18 cellular contexts compared by ENCODE assay signal in the genomic region with DNA sequence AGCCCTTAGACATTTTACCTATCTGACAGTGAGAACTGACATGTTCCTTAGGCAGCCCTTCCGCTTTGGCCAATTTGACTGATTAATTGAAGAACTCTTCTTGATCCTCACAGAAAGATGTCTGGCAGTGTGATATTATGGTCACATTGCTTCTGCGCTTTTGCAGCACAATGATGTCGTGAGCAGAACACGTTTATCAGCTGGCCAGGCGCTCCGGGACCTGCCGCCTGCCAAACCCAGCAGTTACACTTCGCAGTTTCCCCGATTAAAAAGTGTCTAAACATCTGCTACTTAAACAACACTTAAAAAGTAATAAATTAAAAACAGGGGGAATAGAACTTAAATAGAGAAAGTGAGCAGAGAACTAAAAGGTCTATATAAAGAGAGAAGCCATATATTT.
DNase-seq lines count a peak whose midpoint lies in the region; ATAC-seq and TF ChIP-seq lines count a peak whose summit lies in the region.
"Had no signal": no experiment of that assay in that cellular context is flagged by ENCODE, and none has a peak within 500 bp of the region (broad histone marks: within the 10 kb centered on the region; RNA-seq: fewer than 3 reads in every experiment).

No MANE protein-coding gene starts in this region.

- H3K36me3 ChIP-seq in right atrium auricular region (no peaks in the 10 kb centered on the region), upper lobe of left lung (no peaks in the 10 kb centered on the region)

- intact Hi-C loops in Right ventricle myocardium superior (cut with DNase I): no loop called here
- intact Hi-C loops in right cardiac atrium (cut with DNase I): no loop called here

- TF ChIP-seq POLR2A in upper lobe of left lung (IDR thresholded peaks at IDR 0.05): no peak

- H3K4me1 ChIP-seq in right atrium auricular region (peaks cover 0 to 7% of the 10 kb centered on the region in 2 donors), right cardiac atrium (ENCODE audit: control insufficient read depth, insufficient read depth, low read length) (no peaks in the 10 kb centered on the region), upper lobe of left lung (no peaks in the 10 kb centered on the region)
- H3K4me1 ChIP-seq: A549, Caco-2 had no signal

- TF ChIP-seq CTCF in right atrium auricular region (IDR thresholded peaks at IDR 0.05) (no peak), upper lobe of left lung (IDR thresholded peaks at IDR 0.05) (no peak)

- H3K9me3 ChIP-seq in right atrium auricular region (no peaks in the 10 kb centered on the region), right cardiac atrium (ENCODE audit: control insufficient read depth, low read length) (no peaks in the 10 kb centered on the region), upper lobe of left lung (no peaks in the 10 kb centered on the region)
- H3K9me3 ChIP-seq: A549, Caco-2 had no signal

- H3K27me3 ChIP-seq in right atrium auricular region (no peaks in the 10 kb centered on the region), right cardiac atrium (ENCODE audit: control insufficient read depth, insufficient read depth) (no peaks in the 10 kb centered on the region), upper lobe of left lung (no peaks in the 10 kb centered on the region)

- H3K4me3 ChIP-seq in right atrium auricular region: no peak overlapping the region
- no peak overlapping the region for H3K4me3 ChIP-seq in right cardiac atrium (ENCODE audit: low read length)
- no peak overlapping the region for H3K4me3 ChIP-seq in upper lobe of left lung
- H3K4me3 ChIP-seq: A549, GM23338 had no signal

- no peak for TF ChIP-seq EP300 in upper lobe of left lung (IDR thresholded peaks at IDR 0.05)

- H3K27ac ChIP-seq in right atrium auricular region: no peak overlapping the region
- H3K27ac ChIP-seq in right cardiac atrium (ENCODE audit: low read length): no peak overlapping the region
- no peak overlapping the region for H3K27ac ChIP-seq in upper lobe of left lung
- H3K27ac ChIP-seq: 22Rv1, A549, C4-2B had no signal

- ATAC-seq in Right ventricle myocardium superior (ENCODE audit: poor library complexity) (peak; percentile 72), right cardiac atrium (peak; percentile 78 to 88), upper lobe of left lung (ENCODE audit: low FRiP score in 2 of 2) (no peak)
- ATAC-seq: A549, GM23338 had no signal

- WGBS in right cardiac atrium: 28% methylated on average over 9 of the region's 9 CpGs
- 42 to 55% methylated on average over 9 of the region's 9 CpGs for WGBS in upper lobe of left lung, 2 donors

- DNase-seq in NCI-H1092 treated with DMSO at 0.1 percent for 48 hours (lab: John Stamatoyannopoulos, UW): peak; percentile 71
- no peak for DNase-seq in NCI-H1092 (lab: John Stamatoyannopoulos, UW)
- DNase-seq in Right ventricle myocardium superior: peak; percentile 54
- DNase-seq in right atrium auricular region (ENCODE audit: low spot score): no peak
- DNase-seq in right cardiac atrium: peak; percentile 28 to 80 (median 71)
- no peak for DNase-seq in upper lobe of left lung
- DNase-seq in GF-D8 (lab: John Stamatoyannopoulos, UW): no peak
- DNase-seq: AML-193; Caco-2; CD4-positive, alpha-beta T cell; DMS153; DMS79; GDM1; HCEC 1CT had no signal

Comparison
In these comparisons a context has a peak if more than half of its experiments do, and no peak if none do; other contexts are left out.
1. DNase-seq: peak in NCI-H1092 treated with DMSO at 0.1 percent for 48 hours (single experiment), Right ventricle myocardium superior (single experiment) and right cardiac atrium (3 of 3); none in NCI-H1092 (single experiment), right atrium auricular region (single experiment), upper lobe of left lung (0 of 2) and GF-D8 (single experiment).
2. ATAC-seq: peak in Right ventricle myocardium superior (single experiment) and right cardiac atrium (2 of 2); none in upper lobe of left lung (0 of 2).